ENCODE assay signal across 8 cellular contexts in the genomic region with DNA sequence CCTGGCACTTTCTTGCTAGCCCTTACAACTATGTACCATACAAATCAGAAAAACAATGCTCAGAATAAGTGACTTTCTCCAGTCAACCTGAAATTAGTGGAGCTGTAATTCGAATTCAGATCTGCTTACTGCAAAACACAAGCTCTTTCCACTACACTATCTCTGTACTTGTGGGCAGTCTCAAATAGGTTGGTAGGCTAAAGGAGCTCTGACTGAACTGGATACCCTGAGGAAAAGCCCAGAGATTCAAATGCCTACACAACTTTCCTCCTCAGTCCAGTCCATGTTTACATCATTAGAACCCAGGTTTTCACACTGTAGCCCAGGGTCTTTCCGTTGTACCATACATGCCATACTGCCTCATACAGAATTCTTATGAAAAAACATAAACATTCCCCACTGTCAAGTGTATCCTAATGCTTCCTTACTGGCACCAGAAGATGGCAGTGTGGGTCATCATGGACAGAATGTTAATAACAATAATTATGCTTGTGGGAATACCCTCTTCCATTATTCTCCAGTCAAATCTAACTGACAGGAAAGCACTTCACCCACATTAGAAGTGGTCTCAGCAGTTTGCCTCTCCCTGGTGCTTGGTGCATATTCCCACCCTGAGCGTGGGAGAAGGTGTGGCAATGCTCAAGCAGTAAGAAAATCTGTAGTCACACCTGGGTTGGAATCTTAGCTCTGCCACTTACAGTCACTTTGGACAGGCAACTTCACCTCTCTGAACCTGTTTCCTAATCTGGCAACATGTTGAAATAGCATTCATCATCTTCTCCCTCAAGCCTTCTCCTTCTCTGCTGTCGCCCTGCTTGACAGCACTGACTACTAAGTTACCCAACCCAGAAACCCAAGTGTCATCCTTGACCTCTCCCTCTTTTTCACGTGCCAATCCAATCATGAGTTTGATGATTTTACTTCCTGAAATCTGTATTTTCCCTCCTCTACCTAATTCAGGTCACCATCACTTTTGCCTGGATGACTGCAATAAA. TPM values are rescaled to one million over a fixed set of nuclear protein-coding genes. Genes with fewer than 3 reads are reported as not detected.
DNase-seq lines count a peak whose midpoint lies in the region; ATAC-seq and TF ChIP-seq lines count a peak whose summit lies in the region.

No MANE protein-coding gene starts in this region.

- no peaks in the 10 kb centered on the region for H3K9me3 Mint-ChIP-seq in GM23338
- no peaks in the 10 kb centered on the region for H3K9me3 Mint-ChIP-seq in activated naive CD4-positive, alpha-beta T cell treated with anti-CD3 and anti-CD28 coated beads, Interleukin-2, amount 10 ng/mL, durations not matched to agents 7 days and 5 days

- H3K9me2 ChIP-seq in GM23338 (ENCODE audit: insufficient read depth) = no peaks in the 10 kb centered on the region

- intact Hi-C loops in heart right ventricle (cut with DNase I) = loop anchor here in 9 of 10 donors (2.0 to 10.0 kb wide), 5 partner anchors 165 to 560 kb away; no protein-coding TSS in a partner anchor

- no peak overlapping the region for H3K27ac ChIP-seq in GM23338 (ENCODE audit: low read depth)
- H3K27ac ChIP-seq in heart right ventricle = no peak overlapping the region

- H3K36me3 ChIP-seq in GM23338 (ENCODE audit: insufficient read depth) = no peaks in the 10 kb centered on the region
- no peaks in the 10 kb centered on the region for H3K36me3 ChIP-seq in heart right ventricle

- H3K4me3 Mint-ChIP-seq in GM23338 = no peak overlapping the region
- no peak overlapping the region for H3K4me3 Mint-ChIP-seq in activated naive CD4-positive, alpha-beta T cell treated with anti-CD3 and anti-CD28 coated beads, Interleukin-2, amount 10 ng/mL, durations not matched to agents 7 days and 5 days

- H3K27me3 ChIP-seq in GM23338 (ENCODE audit: insufficient read depth) (no peaks in the 10 kb centered on the region), heart right ventricle (peaks cover 0 to 24% (median 0%) of the 10 kb centered on the region in 7 donors)

- H3K9me3 ChIP-seq in heart right ventricle = peaks cover 0 to 3% (median 0%) of the 10 kb centered on the region in 11 donors

- H3K36me3 Mint-ChIP-seq in GM23338 (ENCODE audit: low read depth) = no peaks in the 10 kb centered on the region
- H3K36me3 Mint-ChIP-seq in activated naive CD4-positive, alpha-beta T cell treated with anti-CD3 and anti-CD28 coated beads, Interleukin-2, amount 10 ng/mL, durations not matched to agents 7 days and 5 days = no peaks in the 10 kb centered on the region

- no peak overlapping the region for H3K27ac Mint-ChIP-seq in GM23338
- H3K27ac Mint-ChIP-seq in activated naive CD4-positive, alpha-beta T cell treated with anti-CD3 and anti-CD28 coated beads, Interleukin-2, amount 10 ng/mL, durations not matched to agents 7 days and 5 days = no peak overlapping the region

- H3K4me2 ChIP-seq in GM23338 = no peak overlapping the region

- no peaks in the 10 kb centered on the region for H3K4me1 Mint-ChIP-seq in GM23338
- H3K4me1 Mint-ChIP-seq in activated naive CD4-positive, alpha-beta T cell treated with anti-CD3 and anti-CD28 coated beads, Interleukin-2, amount 10 ng/mL, durations not matched to agents 7 days and 5 days = no peaks in the 10 kb centered on the region

- CTCF ChIA-PET in activated naive CD4-positive, alpha-beta T cell treated with anti-CD3 and anti-CD28 coated beads, Interleukin-2, amount 10 ng/mL, durations not matched to agents 7 days and 5 days (lab: Charles Lee) = interaction anchor here (0.6 to 2.4 kb wide), 7 partner anchors 13 to 230 kb away, joined by 3 to 11 read pairs (median 3); no protein-coding TSS in a partner anchor

- peak; percentile 71 to 80 for TF ChIP-seq CTCF in GM23338 (conservative IDR thresholded peaks at IDR 0.05; ENCODE audit: low read depth in 2 of 2)
- TF ChIP-seq CTCF in heart right ventricle (IDR thresholded peaks at IDR 0.05) = peak; percentile 35 to 83 (median 74)

- H3K4me1 ChIP-seq in GM23338 (ENCODE audit: insufficient read depth) (no peaks in the 10 kb centered on the region), heart right ventricle (peaks cover 0 to 5% (median 0%) of the 10 kb centered on the region in 9 donors)

- no peaks in the 10 kb centered on the region for H3K79me2 ChIP-seq in GM23338 (replicated peaks; ENCODE audit: insufficient read depth)

- H4K20me1 ChIP-seq in GM23338 (replicated peaks; ENCODE audit: insufficient read depth) = no peaks in the 10 kb centered on the region

- peak; percentile 63 for ATAC-seq in GM23338
- peak in 6 of 8 donors; percentile 11 to 61 (median 37) for ATAC-seq in heart right ventricle
- ATAC-seq in GM21619 (IDR thresholded peaks at IDR 0.05; ENCODE audit: unreplicated experiment) = no peak

- H3F3A ChIP-seq in GM23338 (replicated peaks; ENCODE audit: low read depth) = no peaks in the 10 kb centered on the region

- DNase-seq in CD1c-positive myeloid dendritic cell (ENCODE audit: extremely low spot score) = peak; percentile 37
- DNase-seq in GM23338 (ENCODE audit: low spot score) = peak; percentile 35
- DNase-seq in NCI-H345 treated with DMSO at 0.1 percent for 48 hours (lab: John Stamatoyannopoulos, UW; ENCODE audit: unreplicated experiment) = peak; percentile 27
- peak; percentile 30 for DNase-seq in activated naive CD4-positive, alpha-beta T cell treated with anti-CD3 and anti-CD28 coated beads, Interleukin-2, amount 10 ng/mL, durations not matched to agents 7 days and 5 days
- DNase-seq in heart right ventricle = peak in 1 of 2 donors; percentile 36
- peak; percentile 29 for DNase-seq in skeletal muscle cell (ENCODE audit: low read depth)
- no peak for DNase-seq in ecto neural progenitor cell (ENCODE audit: low spot score)

- no peaks in the 10 kb centered on the region for H3K27me3 Mint-ChIP-seq in GM23338 (ENCODE audit: insufficient read depth, low read depth, poor library complexity)
- peaks cover 25% of the 10 kb centered on the region for H3K27me3 Mint-ChIP-seq in activated naive CD4-positive, alpha-beta T cell treated with anti-CD3 and anti-CD28 coated beads, Interleukin-2, amount 10 ng/mL, durations not matched to agents 7 days and 5 days

- H3K4me3 ChIP-seq in GM23338 = no peak overlapping the region
- no peak overlapping the region for H3K4me3 ChIP-seq in heart right ventricle
- no peak overlapping the region for H3K4me3 ChIP-seq in skeletal muscle cell (ENCODE audit: low read depth, low read length)

- H2AFZ ChIP-seq in GM23338 = no peak overlapping the region; the same call in 1 of the 2 replicates

- WGBS in heart right ventricle, 2 donors = 35 to 36% methylated on average over 5 of the region's 5 CpGs

TF ChIP-seq in GM23338, 12 proteins besides CTCF, POLR2A, EP300 and RAD21 (continues in another document):
- TF ChIP-seq POLR2AphosphoS5 (IDR thresholded peaks at IDR 0.05; ENCODE audit: low read depth) = no peak

RNA-seq across cellular contexts. Expression of gene ZFYVE9, which starts 14.4 kb away (rescaled TPM):
- 26.5 and 27.3 TPM in 2 replicates for total RNA-seq in GM23338 (2014; rRNA removed; shearing (Covaris generic))
- polyA plus RNA-seq in GM23338 (2016; fragmentation: Nextera tagmentation; extraction: Ambion mirVana) (5.4 and 6.2 TPM in 2 replicates), heart right ventricle (1 to 10 TPM; 2.6 to 5.2 TPM)
- 10 to 100 TPM; 13.5 to 22.2 (median 15.8) TPM for total RNA-seq in heart right ventricle
